Comparison of ENCODE assay signal across 8 cellular contexts in genomic region chr17:49361129-49361901, GRCh38. TPM values are rescaled to one million over a fixed set of nuclear protein-coding genes. Genes with fewer than 3 reads are reported as not detected.
DNase-seq lines count a peak whose midpoint lies in the region; ATAC-seq lines count a peak whose summit lies in the region.

No MANE protein-coding gene starts in this region.

- ATAC-seq in HG02885 (IDR thresholded peaks at IDR 0.05; ENCODE audit: poor library complexity, unreplicated experiment): peak; percentile 23

- H3K4me1 Mint-ChIP-seq in activated CD4-positive, alpha-beta memory T cell treated with anti-CD3 and anti-CD28 coated beads for 36 hours (ENCODE audit: low read depth): peaks cover 54% of the 10 kb centered on the region

- POLR2A ChIA-PET in activated CD4-positive, alpha-beta memory T cell treated with anti-CD3 and anti-CD28 coated beads for 36 hours (lab: Charles Lee): interaction anchor here (0.5 to 5.1 kb wide), 3 partner anchors 18 to 22 kb away, joined by 3 to 26 read pairs (median 5); no protein-coding TSS in a partner anchor

- DNase-seq in NCI-H1417 (lab: John Stamatoyannopoulos, UW) (peak; percentile 55 to 79 (median 78)), NCI-H1417 treated with DMSO at 0.1 percent for 48 hours (lab: John Stamatoyannopoulos, UW) (no peak), NCI-H2227 treated with DMSO at 0.1 percent for 48 hours (lab: John Stamatoyannopoulos, UW) (peak; percentile 44), mesenteric fat pad (ENCODE audit: low spot score) (peak; percentile 90)
- peak; percentile 78 for DNase-seq in activated CD4-positive, alpha-beta memory T cell treated with anti-CD3 and anti-CD28 coated beads for 36 hours
- peak; percentile 84 for DNase-seq in effector CD4-positive, alpha-beta T cell
- peak; percentile 59 for DNase-seq in stimulated activated CD8-positive, alpha-beta memory T cell treated with anti-CD3 and anti-CD28 coated beads, Interleukin-15, amount 100 ng/mL, for 1 hour (ENCODE audit: low read depth)

- peak overlapping the region; percentile 95 for H3K27ac Mint-ChIP-seq in activated CD4-positive, alpha-beta memory T cell treated with anti-CD3 and anti-CD28 coated beads for 36 hours

- peaks cover 3% of the 10 kb centered on the region for H3K36me3 Mint-ChIP-seq in activated CD4-positive, alpha-beta memory T cell treated with anti-CD3 and anti-CD28 coated beads for 36 hours

- CTCF ChIA-PET in activated CD4-positive, alpha-beta memory T cell treated with anti-CD3 and anti-CD28 coated beads for 36 hours (lab: Charles Lee): interaction anchor here (0.8 to 4.0 kb wide), 3 partner anchors 29 to 46 kb away, joined by 3 to 24 read pairs (median 3); no protein-coding TSS in a partner anchor

- intact Hi-C loops in activated CD4-positive, alpha-beta memory T cell treated with anti-CD3 and anti-CD28 coated beads for 36 hours (cut with micrococcal nuclease): loop anchor here (1.0 kb wide), 1 partner anchor 19 kb away; no protein-coding TSS in a partner anchor

- no peaks in the 10 kb centered on the region for H3K27me3 Mint-ChIP-seq in activated CD4-positive, alpha-beta memory T cell treated with anti-CD3 and anti-CD28 coated beads for 36 hours

- peak overlapping the region; percentile 94 for H3K4me3 Mint-ChIP-seq in activated CD4-positive, alpha-beta memory T cell treated with anti-CD3 and anti-CD28 coated beads for 36 hours

- no peaks in the 10 kb centered on the region for H3K9me3 Mint-ChIP-seq in activated CD4-positive, alpha-beta memory T cell treated with anti-CD3 and anti-CD28 coated beads for 36 hours

RNA-seq across cellular contexts. Expression of gene ZNF652, which starts 0.7 kb away (rescaled TPM):
- total RNA-seq in activated CD4-positive, alpha-beta memory T cell treated with anti-CD3 and anti-CD28 coated beads for 36 hours: 1 to 10 TPM; 5.7 to 7.2 TPM
- 41.8 TPM for total RNA-seq in mesenteric fat pad

RNA-seq across cellular contexts. Expression of gene PHB1, which starts 53.4 kb away (rescaled TPM):
- 100 to 1,000 TPM; 280 to 295 TPM for total RNA-seq in activated CD4-positive, alpha-beta memory T cell treated with anti-CD3 and anti-CD28 coated beads for 36 hours
- total RNA-seq in mesenteric fat pad: 158 TPM
